ENCODE assay signal across 8 cellular contexts in the genomic region with DNA sequence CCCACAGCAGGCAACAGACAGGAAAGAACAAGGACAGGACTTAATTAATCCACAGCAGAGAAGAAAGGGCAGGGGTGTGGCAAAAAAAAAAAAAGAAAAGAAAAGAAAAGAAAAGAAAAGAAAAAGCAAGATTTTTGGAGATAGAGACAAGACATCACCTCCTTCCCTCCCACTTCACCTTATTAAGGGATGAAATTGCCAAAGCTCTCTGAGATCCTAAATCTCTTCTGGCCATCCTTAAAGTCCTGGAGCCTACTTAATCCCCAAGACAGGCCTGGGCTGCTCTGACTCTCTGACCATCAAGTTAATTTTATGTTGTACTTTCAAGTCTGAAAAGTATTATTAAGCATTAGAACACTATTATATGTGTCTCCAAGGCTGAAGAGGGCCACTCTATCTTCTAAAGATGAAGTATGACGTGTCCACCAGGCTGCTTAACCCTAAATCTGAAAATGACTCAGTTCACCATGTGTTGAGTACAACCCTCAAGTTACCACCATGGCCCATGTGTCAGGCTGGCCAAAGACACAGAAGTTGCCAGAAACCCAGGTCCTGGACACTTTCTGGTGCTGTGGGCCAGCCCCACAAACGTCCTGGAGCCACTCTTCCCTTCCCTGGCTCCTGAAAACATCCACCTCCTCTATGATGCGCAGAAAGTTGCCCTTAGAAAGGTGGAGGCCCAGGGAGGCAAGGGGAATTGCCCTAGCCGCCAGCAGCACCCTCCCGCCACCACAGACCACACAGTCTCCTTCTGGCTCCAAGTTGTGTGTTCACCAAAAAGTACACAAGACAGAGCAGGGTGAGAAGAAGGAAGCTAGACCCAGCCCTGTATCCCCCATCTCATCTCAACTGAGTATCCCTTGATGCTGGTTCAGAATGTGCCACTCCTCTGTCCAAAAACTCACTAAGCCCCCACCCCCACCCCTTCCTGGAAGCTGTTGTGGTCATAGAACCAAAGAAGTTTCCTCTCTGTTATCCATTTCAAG. TPM values are rescaled to one million over a fixed set of nuclear protein-coding genes. Genes with fewer than 3 reads are reported as not detected.
DNase-seq lines count a peak whose midpoint lies in the region; TF ChIP-seq lines count a peak whose summit lies in the region.
"Had no signal": no experiment of that assay in that cellular context is flagged by ENCODE, and none has a peak within 500 bp of the region (broad histone marks: within the 10 kb centered on the region; RNA-seq: fewer than 3 reads in every experiment).

No MANE protein-coding gene starts in this region.

- peaks cover 47% of the 10 kb centered on the region for H3K36me3 Mint-ChIP-seq in activated T-helper 1 cell treated with anti-CD3 and anti-CD28 coated beads, Interleukin-12 subunit alpha, Interleukin-12 subunit beta, Interleukin-2, Interleukin-4 antibody, amounts not matched to agents 30 ng/mL and 10 ng/mL and 1 ng/mL, durations not matched to agents 14 hours and 24 hours and 36 hours (ENCODE audit: low read depth)
- peaks cover 3 to 5% (median 4%) of the 10 kb centered on the region in 3 donors for H3K36me3 Mint-ChIP-seq in immature natural killer cell

- DNase-seq in activated T-helper 1 cell treated with anti-CD3 and anti-CD28 coated beads, Interleukin-12 subunit alpha, Interleukin-12 subunit beta, Interleukin-2, Interleukin-4 antibody, amounts not matched to agents 30 ng/mL and 10 ng/mL and 1 ng/mL, durations not matched to agents 14 hours and 24 hours and 36 hours (ENCODE audit: low spot score) = peak; percentile 55
- peak; percentile 57 to 60 (median 60) for DNase-seq in immature natural killer cell
- DNase-seq in suprapubic skin (ENCODE audit: low spot score in 2 of 2) = no peak
- no peak for DNase-seq in NCI-H526 (lab: John Stamatoyannopoulos, UW)
- no peak for DNase-seq in tibial nerve (ENCODE audit: low spot score in 2 of 2)
- DNase-seq in NCI-H1930 (lab: John Stamatoyannopoulos, UW) = no peak

- no peak for TF ChIP-seq CTCF in Loucy (conservative IDR thresholded peaks at IDR 0.05; ENCODE audit: low read length)
- no peak for TF ChIP-seq CTCF in suprapubic skin (IDR thresholded peaks at IDR 0.05)
- TF ChIP-seq CTCF in tibial nerve (IDR thresholded peaks at IDR 0.05) = no peak

- H3K4me1 ChIP-seq in Loucy (ENCODE audit: insufficient read depth, low read length, poor library complexity, severe bottlenecking) = peaks cover 21% of the 10 kb centered on the region
- H3K4me1 ChIP-seq in suprapubic skin = peaks cover 36% of the 10 kb centered on the region
- peaks cover 0 to 36% (median 9%) of the 10 kb centered on the region in 4 donors for H3K4me1 ChIP-seq in tibial nerve

- H3K4me1 Mint-ChIP-seq in activated T-helper 1 cell treated with anti-CD3 and anti-CD28 coated beads, Interleukin-12 subunit alpha, Interleukin-12 subunit beta, Interleukin-2, Interleukin-4 antibody, amounts not matched to agents 30 ng/mL and 10 ng/mL and 1 ng/mL, durations not matched to agents 14 hours and 24 hours and 36 hours (ENCODE audit: low read depth) = peaks cover 42% of the 10 kb centered on the region
- peaks cover 49% of the 10 kb centered on the region in 2 donors for H3K4me1 Mint-ChIP-seq in immature natural killer cell

- H4K20me1 ChIP-seq in Loucy (ENCODE audit: insufficient read depth, low read length, poor library complexity, severe bottlenecking) = peaks cover 6% of the 10 kb centered on the region

- H3K27ac ChIP-seq in suprapubic skin = no peak overlapping the region
- peak overlapping the region in 1 of 4 donors; percentile 33 for H3K27ac ChIP-seq in tibial nerve

- TF ChIP-seq POLR2A in suprapubic skin (IDR thresholded peaks at IDR 0.05) (no peak), tibial nerve (IDR thresholded peaks at IDR 0.05) (no peak)

- no peaks in the 10 kb centered on the region for H3F3A ChIP-seq in Loucy (ENCODE audit: low read depth)

- H3K36me3 ChIP-seq in Loucy (ENCODE audit: insufficient read depth, low read length) = no peaks in the 10 kb centered on the region
- H3K36me3 ChIP-seq in suprapubic skin = no peaks in the 10 kb centered on the region
- no peaks in the 10 kb centered on the region for H3K36me3 ChIP-seq in tibial nerve

- H3K27ac Mint-ChIP-seq in activated T-helper 1 cell treated with anti-CD3 and anti-CD28 coated beads, Interleukin-12 subunit alpha, Interleukin-12 subunit beta, Interleukin-2, Interleukin-4 antibody, amounts not matched to agents 30 ng/mL and 10 ng/mL and 1 ng/mL, durations not matched to agents 14 hours and 24 hours and 36 hours = peak overlapping the region; percentile 90
- H3K27ac Mint-ChIP-seq in immature natural killer cell = peak overlapping the region; percentile 80 to 92 (median 88)

- H3K79me2 ChIP-seq in Loucy (ENCODE audit: insufficient read depth, low read length) = peaks cover 29% of the 10 kb centered on the region

- peak overlapping the region; percentile 69 for H3K9ac ChIP-seq in Loucy (ENCODE audit: low read depth, low read length, poor library complexity, severe bottlenecking)

- peak overlapping the region; percentile 87 for H3K4me3 ChIP-seq in Loucy (ENCODE audit: low read length, poor library complexity, severe bottlenecking)
- peak overlapping the region; percentile 89 for H3K4me3 ChIP-seq in suprapubic skin
- H3K4me3 ChIP-seq in tibial nerve = peak overlapping the region in 2 of 4 donors; percentile 80 to 81

- peak overlapping the region; percentile 83 for H3K4me2 ChIP-seq in Loucy (ENCODE audit: low read depth, low read length, poor library complexity, severe bottlenecking)

- H3K9me3 ChIP-seq in Loucy (ENCODE audit: insufficient read depth, low read depth, low read length) = no peaks in the 10 kb centered on the region
- H3K9me3 ChIP-seq in suprapubic skin = no peaks in the 10 kb centered on the region
- H3K9me3 ChIP-seq in tibial nerve = no peaks in the 10 kb centered on the region
- H3K9me3 ChIP-seq: heart left ventricle had no signal

- no peak overlapping the region for H2AFZ ChIP-seq in Loucy (ENCODE audit: low read length)

- H3K9me2 ChIP-seq in Loucy (replicated peaks; ENCODE audit: low read depth, low read length) = no peaks in the 10 kb centered on the region

- no peak for TF ChIP-seq EP300 in suprapubic skin (IDR thresholded peaks at IDR 0.05)
- TF ChIP-seq EP300 in tibial nerve (IDR thresholded peaks at IDR 0.05) = no peak

- intact Hi-C loops in activated T-helper 1 cell treated with anti-CD3 and anti-CD28 coated beads, Interleukin-12 subunit alpha, Interleukin-12 subunit beta, Interleukin-2, Interleukin-4 antibody, amounts not matched to agents 30 ng/mL and 10 ng/mL and 1 ng/mL, durations not matched to agents 14 hours and 24 hours and 36 hours (cut with micrococcal nuclease) = loop anchor here (1.0 to 10.0 kb wide), 8 partner anchors 28 to 661 kb away; a partner anchor contains a TSS

- no peaks in the 10 kb centered on the region for H3K9me3 Mint-ChIP-seq in activated T-helper 1 cell treated with anti-CD3 and anti-CD28 coated beads, Interleukin-12 subunit alpha, Interleukin-12 subunit beta, Interleukin-2, Interleukin-4 antibody, amounts not matched to agents 30 ng/mL and 10 ng/mL and 1 ng/mL, durations not matched to agents 14 hours and 24 hours and 36 hours
- H3K9me3 Mint-ChIP-seq in immature natural killer cell = no peaks in the 10 kb centered on the region

- H3K4me3 Mint-ChIP-seq in activated T-helper 1 cell treated with anti-CD3 and anti-CD28 coated beads, Interleukin-12 subunit alpha, Interleukin-12 subunit beta, Interleukin-2, Interleukin-4 antibody, amounts not matched to agents 30 ng/mL and 10 ng/mL and 1 ng/mL, durations not matched to agents 14 hours and 24 hours and 36 hours = peak overlapping the region; percentile 99
- peak overlapping the region; percentile 68 to 86 (median 84) for H3K4me3 Mint-ChIP-seq in immature natural killer cell

- H3K27me3 ChIP-seq in Loucy (ENCODE audit: insufficient read depth, low read length, poor library complexity, severe bottlenecking) (no peaks in the 10 kb centered on the region), suprapubic skin (no peaks in the 10 kb centered on the region), tibial nerve (no peaks in the 10 kb centered on the region)
- H3K27me3 ChIP-seq: heart left ventricle had no signal

- H3K27me3 Mint-ChIP-seq in activated T-helper 1 cell treated with anti-CD3 and anti-CD28 coated beads, Interleukin-12 subunit alpha, Interleukin-12 subunit beta, Interleukin-2, Interleukin-4 antibody, amounts not matched to agents 30 ng/mL and 10 ng/mL and 1 ng/mL, durations not matched to agents 14 hours and 24 hours and 36 hours (ENCODE audit: insufficient read depth) = no peaks in the 10 kb centered on the region
- peaks cover 10 to 26% (median 18%) of the 10 kb centered on the region in 3 donors for H3K27me3 Mint-ChIP-seq in immature natural killer cell (ENCODE audit: low read depth in 3 of 3)

- 73% methylated on average over 5 of the region's 5 CpGs for WGBS in suprapubic skin
- WGBS in tibial nerve, 2 donors = 85% methylated on average over 5 of the region's 5 CpGs

RNA-seq across cellular contexts. Expression of a gene that starts 2.7 kb away (rescaled TPM):
- 158 and 161 TPM in 2 replicates for total RNA-seq in activated T-helper 1 cell treated with anti-CD3 and anti-CD28 coated beads, Interleukin-12 subunit alpha, Interleukin-12 subunit beta, Interleukin-2, Interleukin-4 antibody, amounts not matched to agents 30 ng/mL and 10 ng/mL and 1 ng/mL, durations not matched to agents 14 hours and 24 hours and 36 hours
- 10 to 100 TPM; 14.0 to 24.4 (median 14.5) TPM for polyA plus RNA-seq in immature natural killer cell
- total RNA-seq in suprapubic skin (10 to 100 TPM in 1 of 4 donors, 1 to 10 TPM in 3; 3.9 to 15.4 (median 7.5) TPM), tibial nerve (10 to 100 TPM in 2 of 4 donors, 1 to 10 TPM in 2; 7.4 to 29.6 (median 14.7) TPM)

RNA-seq across cellular contexts. Expression of a gene that starts 15.8 kb away (rescaled TPM):
- not detected in 2 replicates for total RNA-seq in activated T-helper 1 cell treated with anti-CD3 and anti-CD28 coated beads, Interleukin-12 subunit alpha, Interleukin-12 subunit beta, Interleukin-2, Interleukin-4 antibody, amounts not matched to agents 30 ng/mL and 10 ng/mL and 1 ng/mL, durations not matched to agents 14 hours and 24 hours and 36 hours
- not detected for polyA plus RNA-seq in immature natural killer cell
- total RNA-seq in suprapubic skin (not detected), tibial nerve (not detected)
- total RNA-seq: heart left ventricle had no signal
- polyA plus RNA-seq: heart left ventricle had no signal

RNA-seq across cellular contexts. Expression of a gene that starts 20.1 kb away (rescaled TPM):
- not detected in 2 replicates for total RNA-seq in activated T-helper 1 cell treated with anti-CD3 and anti-CD28 coated beads, Interleukin-12 subunit alpha, Interleukin-12 subunit beta, Interleukin-2, Interleukin-4 antibody, amounts not matched to agents 30 ng/mL and 10 ng/mL and 1 ng/mL, durations not matched to agents 14 hours and 24 hours and 36 hours
- polyA plus RNA-seq in immature natural killer cell = not detected
- total RNA-seq in suprapubic skin = not detected
- total RNA-seq in tibial nerve = not detected
- total RNA-seq: heart left ventricle had no signal
- polyA plus RNA-seq: heart left ventricle had no signal

RNA-seq across cellular contexts. Expression of a gene that starts 23.0 kb away (rescaled TPM):
- not detected in 2 replicates for total RNA-seq in activated T-helper 1 cell treated with anti-CD3 and anti-CD28 coated beads, Interleukin-12 subunit alpha, Interleukin-12 subunit beta, Interleukin-2, Interleukin-4 antibody, amounts not matched to agents 30 ng/mL and 10 ng/mL and 1 ng/mL, durations not matched to agents 14 hours and 24 hours and 36 hours
- not detected for polyA plus RNA-seq in immature natural killer cell
- total RNA-seq in suprapubic skin (not detected), tibial nerve (not detected)
- total RNA-seq: heart left ventricle had no signal
- polyA plus RNA-seq: heart left ventricle had no signal

RNA-seq across cellular contexts. Expression of a gene that starts 27.8 kb away (rescaled TPM):
- not detected in 2 replicates for total RNA-seq in activated T-helper 1 cell treated with anti-CD3 and anti-CD28 coated beads, Interleukin-12 subunit alpha, Interleukin-12 subunit beta, Interleukin-2, Interleukin-4 antibody, amounts not matched to agents 30 ng/mL and 10 ng/mL and 1 ng/mL, durations not matched to agents 14 hours and 24 hours and 36 hours
- not detected for polyA plus RNA-seq in immature natural killer cell
- total RNA-seq in suprapubic skin (not detected), tibial nerve (not detected)
- total RNA-seq: heart left ventricle had no signal
- polyA plus RNA-seq: heart left ventricle had no signal

Comparison
In these comparisons a context has a peak if more than half of its experiments do, and no peak if none do; other contexts are left out.
1. DNase-seq: peak in activated T-helper 1 cell treated with anti-CD3 and anti-CD28 coated beads, Interleukin-12 subunit alpha, Interleukin-12 subunit beta, Interleukin-2, Interleukin-4 antibody, amounts not matched to agents 30 ng/mL and 10 ng/mL and 1 ng/mL, durations not matched to agents 14 hours and 24 hours and 36 hours (single experiment) and immature natural killer cell (3 of 3); none in suprapubic skin (0 of 2), NCI-H526 (0 of 2), tibial nerve (0 of 2) and NCI-H1930 (0 of 2).